In the genomic region with DNA sequence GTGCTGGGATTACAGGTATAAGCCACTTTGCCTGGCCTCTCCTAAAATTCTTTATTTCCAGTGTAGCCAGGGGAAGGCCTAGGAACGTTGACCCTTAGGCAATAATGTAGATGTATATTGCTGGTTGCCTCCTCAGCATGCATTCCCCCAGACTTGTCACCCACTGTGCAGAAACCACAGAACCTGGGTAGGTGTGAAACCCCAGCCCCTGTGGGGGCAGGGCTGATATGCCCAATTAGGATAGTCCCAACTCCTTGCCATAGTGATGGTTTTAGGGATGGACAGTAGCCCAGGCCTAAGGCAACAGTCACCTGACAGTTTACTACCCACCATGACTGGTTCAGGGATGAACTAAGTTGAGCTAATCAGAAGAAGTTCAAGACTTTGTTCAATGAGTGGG, we compare ENCODE assay signal across 1 cellular context.
TF ChIP-seq lines count a peak whose summit lies in the region.

No MANE protein-coding gene starts in this region.

TF ChIP-seq in GM12878, 131 proteins besides CTCF, POLR2A, EP300 and RAD21:
- TF ChIP-seq HDAC6 (IDR thresholded peaks at IDR 0.05; ENCODE audit: unreplicated experiment) (no peak), MTA2 (IDR thresholded peaks at IDR 0.05; ENCODE audit: low read depth) (peak; percentile 29; the same call in 1 of the 2 replicates), PAX8 (IDR thresholded peaks at IDR 0.05) (no peak), IKZF2 (IDR thresholded peaks at IDR 0.05) (peak in 1 of 2 experiments; percentile 16; a peak in 2 of 4 replicates)
- TF ChIP-seq, protein P1, sequence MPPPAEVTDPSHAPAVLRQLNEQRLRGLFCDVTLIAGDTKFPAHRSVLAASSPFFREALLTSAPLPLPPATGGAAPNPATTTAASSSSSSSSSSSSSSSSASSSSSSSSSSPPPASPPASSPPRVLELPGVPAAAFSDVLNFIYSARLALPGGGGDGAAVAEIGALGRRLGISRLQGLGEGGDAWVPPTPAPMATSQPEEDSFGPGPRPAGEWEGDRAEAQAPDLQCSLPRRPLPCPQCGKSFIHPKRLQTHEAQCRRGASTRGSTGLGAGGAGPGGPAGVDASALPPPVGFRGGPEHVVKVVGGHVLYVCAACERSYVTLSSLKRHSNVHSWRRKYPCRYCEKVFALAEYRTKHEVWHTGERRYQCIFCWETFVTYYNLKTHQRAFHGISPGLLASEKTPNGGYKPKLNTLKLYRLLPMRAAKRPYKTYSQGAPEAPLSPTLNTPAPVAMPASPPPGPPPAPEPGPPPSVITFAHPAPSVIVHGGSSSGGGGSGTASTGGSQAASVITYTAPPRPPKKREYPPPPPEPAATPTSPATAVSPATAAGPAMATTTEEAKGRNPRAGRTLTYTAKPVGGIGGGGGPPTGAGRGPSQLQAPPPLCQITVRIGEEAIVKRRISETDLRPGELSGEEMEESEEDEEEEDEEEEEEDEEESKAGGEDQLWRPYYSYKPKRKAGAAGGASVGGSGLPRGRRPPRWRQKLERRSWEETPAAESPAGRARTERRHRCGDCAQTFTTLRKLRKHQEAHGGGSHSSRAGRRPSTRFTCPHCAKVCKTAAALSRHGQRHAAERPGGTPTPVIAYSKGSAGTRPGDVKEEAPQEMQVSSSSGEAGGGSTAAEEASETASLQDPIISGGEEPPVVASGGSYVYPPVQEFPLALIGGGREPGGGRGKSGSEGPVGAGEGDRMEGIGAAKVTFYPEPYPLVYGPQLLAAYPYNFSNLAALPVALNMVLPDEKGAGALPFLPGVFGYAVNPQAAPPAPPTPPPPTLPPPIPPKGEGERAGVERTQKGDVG (CRISPR knock-in tag; IDR thresholded peaks at IDR 0.05): no peak
